Comparison of ENCODE assay signal across 8 cellular contexts in the genomic region with DNA sequence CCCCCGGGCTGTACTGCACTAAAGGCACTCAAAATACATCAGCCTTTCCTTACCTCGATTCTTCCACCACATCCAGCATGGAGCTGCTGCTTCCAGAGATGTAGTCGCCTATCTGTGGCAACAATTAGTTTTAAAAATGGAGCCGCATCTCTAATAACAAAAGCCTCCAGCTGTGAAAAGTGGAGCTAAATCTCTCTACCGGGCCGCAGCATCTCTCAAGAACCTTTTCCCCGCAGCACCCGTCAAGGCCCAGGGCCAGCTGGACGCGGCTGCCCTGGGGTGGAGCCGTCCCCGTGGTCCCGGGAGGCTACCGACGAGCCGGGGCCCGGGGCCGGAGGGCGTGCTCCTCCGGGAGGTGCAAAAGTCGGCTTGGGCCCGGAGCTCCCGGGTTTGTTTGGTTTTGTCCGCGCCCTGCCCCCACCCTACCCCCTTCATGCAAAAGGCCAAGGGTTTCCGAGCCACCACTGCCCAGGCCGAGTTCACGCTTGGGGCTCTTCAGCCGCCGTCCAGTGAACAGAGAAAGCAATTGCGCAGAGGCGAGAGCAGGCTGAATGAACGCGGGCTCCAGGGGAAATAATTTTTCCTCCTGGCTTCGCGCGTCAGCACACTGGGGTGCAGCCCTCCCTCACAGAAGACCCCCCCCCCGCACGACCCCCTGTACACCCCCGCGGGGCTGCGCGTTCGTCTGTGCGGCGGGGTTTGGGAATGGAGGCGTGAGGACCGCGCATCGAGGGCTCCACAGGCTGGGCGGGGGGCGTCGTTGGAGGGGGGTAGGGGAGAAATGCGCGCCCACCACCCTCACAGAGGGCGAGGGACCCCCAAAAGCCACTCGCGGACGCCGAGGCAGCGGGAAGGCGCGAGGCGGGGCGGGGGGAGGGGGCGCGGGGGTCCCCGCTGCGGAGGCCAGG. TPM values are rescaled to one million over a fixed set of nuclear protein-coding genes. Genes with fewer than 3 reads are reported as not detected.
DNase-seq lines count a peak whose midpoint lies in the region; ATAC-seq and TF ChIP-seq lines count a peak whose summit lies in the region.

No MANE protein-coding gene starts in this region.

- BruUV-seq in mammary epithelial cell (replicated peaks; lab: Mats Ljungman, UMichigan), result no TSS peak

- dilution Hi-C loops in mammary epithelial cell (cut with HindIII; ENCODE audit: low sequenced_read_pairs), result no loop called here

- no peaks in the 10 kb centered on the region for H3K9me3 ChIP-seq in mammary epithelial cell (replicated peaks; ENCODE audit: insufficient read depth, low read length)
- no peaks in the 10 kb centered on the region for H3K9me3 ChIP-seq in liver (ENCODE audit: control insufficient read depth in 4 of 4, low read length in 3 of 4)

- peak overlapping the region; percentile 15 to 44 (median 34) for H3K4me3 ChIP-seq in mammary epithelial cell (replicated peaks in 1 of 3; ENCODE audit: insufficient read depth in 1 of 3, low read depth in 2 of 3, low read length in 3 of 3)
- peak overlapping the region in 2 of 3 donors; percentile 56 to 82 for H3K4me3 ChIP-seq in liver (ENCODE audit: low read depth in 1 of 3, low read length in 3 of 3)

- H3K9me3 Mint-ChIP-seq in activated T-cell treated with anti-CD3 and anti-CD28 coated beads, Interleukin-2, amount 50 U/mL, for 24 hours, result no peaks in the 10 kb centered on the region
- H3K9me3 Mint-ChIP-seq in type B pancreatic cell, result no peaks in the 10 kb centered on the region

- H3K36me3 ChIP-seq in mammary epithelial cell (ENCODE audit: insufficient read depth, low read length) (no peaks in the 10 kb centered on the region), liver (ENCODE audit: control insufficient read depth in 4 of 4, insufficient read depth in 3 of 4, low read depth in 1 of 4, low read length in 3 of 4) (no peaks in the 10 kb centered on the region)

- H3K27me3 ChIP-seq in mammary epithelial cell (ENCODE audit: insufficient read depth, low read length), result peaks cover 19% of the 10 kb centered on the region
- H3K27me3 ChIP-seq in liver (ENCODE audit: control insufficient read depth in 4 of 4, insufficient read depth in 4 of 4, low read length in 3 of 4), result no peaks in the 10 kb centered on the region

- H3K79me2 ChIP-seq in mammary epithelial cell (ENCODE audit: insufficient read depth, low read length), result no peaks in the 10 kb centered on the region

- peak overlapping the region; percentile 27 for H3K4me3 Mint-ChIP-seq in activated T-cell treated with anti-CD3 and anti-CD28 coated beads, Interleukin-2, amount 50 U/mL, for 24 hours
- H3K4me3 Mint-ChIP-seq in type B pancreatic cell, result peak overlapping the region; percentile 80

- no peak overlapping the region for H3K27ac Mint-ChIP-seq in activated T-cell treated with anti-CD3 and anti-CD28 coated beads, Interleukin-2, amount 50 U/mL, for 24 hours
- H3K27ac Mint-ChIP-seq in type B pancreatic cell, result no peak overlapping the region

- ATAC-seq in GM21447 (IDR thresholded peaks at IDR 0.05; ENCODE audit: unreplicated experiment) (no peak), GM21717 (IDR thresholded peaks at IDR 0.05; ENCODE audit: unreplicated experiment) (no peak)

- no peak overlapping the region for H3K27ac ChIP-seq in mammary epithelial cell (ENCODE audit: insufficient read depth, low read depth, low read length)
- H3K27ac ChIP-seq in liver (ENCODE audit: low read depth in 1 of 2, low read length in 2 of 2), result peak overlapping the region; percentile 65 to 73

- peaks cover 15% of the 10 kb centered on the region for H3K4me1 Mint-ChIP-seq in activated T-cell treated with anti-CD3 and anti-CD28 coated beads, Interleukin-2, amount 50 U/mL, for 24 hours (ENCODE audit: low read depth)
- H3K4me1 Mint-ChIP-seq in type B pancreatic cell (ENCODE audit: unreplicated experiment), result no peaks in the 10 kb centered on the region

- TF ChIP-seq RAD21 in liver (IDR thresholded peaks at IDR 0.05), result peak in 1 of 2 donors; percentile 61

- in situ Hi-C loops in mammary epithelial cell (cut with MboI; ENCODE audit: low sequenced_read_pairs in 2 of 2), result loop anchor here in 1 of 2 donors (25.0 kb wide), 1 partner anchor 154 kb away; no protein-coding TSS in a partner anchor

- CTCF ChIA-PET in mammary epithelial cell (lab: Charles Lee; ENCODE audit: low non-redundant PET), result no interaction called here

- peaks cover 68% of the 10 kb centered on the region for H3K27me3 Mint-ChIP-seq in activated T-cell treated with anti-CD3 and anti-CD28 coated beads, Interleukin-2, amount 50 U/mL, for 24 hours
- peaks cover 49% of the 10 kb centered on the region for H3K27me3 Mint-ChIP-seq in type B pancreatic cell

- H3K9ac ChIP-seq in mammary epithelial cell (ENCODE audit: insufficient read depth, low read length), result no peak overlapping the region
- H3K9ac ChIP-seq in liver (ENCODE audit: low read depth in 1 of 2, low read length in 2 of 2), result no peak overlapping the region

- DNase-seq in activated T-cell treated with anti-CD3 and anti-CD28 coated beads, Interleukin-2, amount 50 U/mL, for 24 hours, result no peak
- DNase-seq in activated T-cell treated with anti-CD3 and anti-CD28 coated beads for 4 hours (no peak), mammary epithelial cell (no peak), type B pancreatic cell (ENCODE audit: extremely low spot score, unreplicated experiment) (no peak), NCI-H2227 treated with DMSO at 0.1 percent for 48 hours (lab: John Stamatoyannopoulos, UW) (no peak)

- H3K36me3 Mint-ChIP-seq in activated T-cell treated with anti-CD3 and anti-CD28 coated beads, Interleukin-2, amount 50 U/mL, for 24 hours (ENCODE audit: low read depth), result no peaks in the 10 kb centered on the region
- no peaks in the 10 kb centered on the region for H3K36me3 Mint-ChIP-seq in type B pancreatic cell

- no peak for TF ChIP-seq CTCF in mammary epithelial cell (conservative IDR thresholded peaks at IDR 0.05 in 1 of 2, IDR thresholded peaks at IDR 0.05 in 1 of 2; ENCODE audit: extremely low read depth in 1 of 2, insufficient read depth in 1 of 2, low read depth in 1 of 2, low read length in 2 of 2)
- TF ChIP-seq CTCF in liver (IDR thresholded peaks at IDR 0.05; ENCODE audit: low read depth, low read length, missing input control), result no peak
- no peak for TF ChIP-seq CTCF in type B pancreatic cell (conservative IDR thresholded peaks at IDR 0.05)

- H2AFZ ChIP-seq in mammary epithelial cell (ENCODE audit: low read depth, low read length), result peak overlapping the region; percentile 64

- H3K4me1 ChIP-seq in mammary epithelial cell (ENCODE audit: insufficient read depth, low read length) (peaks cover 6% of the 10 kb centered on the region), liver (ENCODE audit: control insufficient read depth in 4 of 4, insufficient read depth in 4 of 4, low read length in 3 of 4) (peaks cover 4 to 15% (median 6%) of the 10 kb centered on the region in 4 donors)

- H3K4me2 ChIP-seq in mammary epithelial cell (ENCODE audit: insufficient read depth, low read depth, low read length), result peak overlapping the region; percentile 68

- intact Hi-C loops in mammary epithelial cell (cut with micrococcal nuclease), result loop anchor here (1.0 to 5.0 kb wide), 2 partner anchors 151 to 203 kb away; no protein-coding TSS in a partner anchor

- H4K20me1 ChIP-seq in mammary epithelial cell (ENCODE audit: insufficient read depth, low read length), result no peaks in the 10 kb centered on the region

- 2% methylated on average over 31 of the region's 69 CpGs for WGBS in mammary epithelial cell (ENCODE audit: low coverage, missing lambda C conversion rate)
- 3% methylated on average over 69 of the region's 69 CpGs for WGBS in liver

TF ChIP-seq in liver, 16 proteins besides CTCF, POLR2A, EP300 and RAD21 (continues in another document):
- no peak for TF ChIP-seq FOXA1 (IDR thresholded peaks at IDR 0.05)
- no peak for TF ChIP-seq EGR1 (IDR thresholded peaks at IDR 0.05; ENCODE audit: low read depth in 2 of 2)
- no peak for TF ChIP-seq FOXA2 (IDR thresholded peaks at IDR 0.05)
- TF ChIP-seq HNF4A (conservative IDR thresholded peaks at IDR 0.05), result peak; percentile 56 to 59
- peak; percentile 51 for TF ChIP-seq HNF4G (IDR thresholded peaks at IDR 0.05)
- TF ChIP-seq, protein P1, sequence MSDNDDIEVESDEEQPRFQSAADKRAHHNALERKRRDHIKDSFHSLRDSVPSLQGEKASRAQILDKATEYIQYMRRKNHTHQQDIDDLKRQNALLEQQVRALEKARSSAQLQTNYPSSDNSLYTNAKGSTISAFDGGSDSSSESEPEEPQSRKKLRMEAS (IDR thresholded peaks at IDR 0.05), result no peak
- TF ChIP-seq, protein P2, sequence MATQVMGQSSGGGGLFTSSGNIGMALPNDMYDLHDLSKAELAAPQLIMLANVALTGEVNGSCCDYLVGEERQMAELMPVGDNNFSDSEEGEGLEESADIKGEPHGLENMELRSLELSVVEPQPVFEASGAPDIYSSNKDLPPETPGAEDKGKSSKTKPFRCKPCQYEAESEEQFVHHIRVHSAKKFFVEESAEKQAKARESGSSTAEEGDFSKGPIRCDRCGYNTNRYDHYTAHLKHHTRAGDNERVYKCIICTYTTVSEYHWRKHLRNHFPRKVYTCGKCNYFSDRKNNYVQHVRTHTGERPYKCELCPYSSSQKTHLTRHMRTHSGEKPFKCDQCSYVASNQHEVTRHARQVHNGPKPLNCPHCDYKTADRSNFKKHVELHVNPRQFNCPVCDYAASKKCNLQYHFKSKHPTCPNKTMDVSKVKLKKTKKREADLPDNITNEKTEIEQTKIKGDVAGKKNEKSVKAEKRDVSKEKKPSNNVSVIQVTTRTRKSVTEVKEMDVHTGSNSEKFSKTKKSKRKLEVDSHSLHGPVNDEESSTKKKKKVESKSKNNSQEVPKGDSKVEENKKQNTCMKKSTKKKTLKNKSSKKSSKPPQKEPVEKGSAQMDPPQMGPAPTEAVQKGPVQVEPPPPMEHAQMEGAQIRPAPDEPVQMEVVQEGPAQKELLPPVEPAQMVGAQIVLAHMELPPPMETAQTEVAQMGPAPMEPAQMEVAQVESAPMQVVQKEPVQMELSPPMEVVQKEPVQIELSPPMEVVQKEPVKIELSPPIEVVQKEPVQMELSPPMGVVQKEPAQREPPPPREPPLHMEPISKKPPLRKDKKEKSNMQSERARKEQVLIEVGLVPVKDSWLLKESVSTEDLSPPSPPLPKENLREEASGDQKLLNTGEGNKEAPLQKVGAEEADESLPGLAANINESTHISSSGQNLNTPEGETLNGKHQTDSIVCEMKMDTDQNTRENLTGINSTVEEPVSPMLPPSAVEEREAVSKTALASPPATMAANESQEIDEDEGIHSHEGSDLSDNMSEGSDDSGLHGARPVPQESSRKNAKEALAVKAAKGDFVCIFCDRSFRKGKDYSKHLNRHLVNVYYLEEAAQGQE (IDR thresholded peaks at IDR 0.05), result peak; percentile 41
- no peak for TF ChIP-seq NR2F2 (IDR thresholded peaks at IDR 0.05)
- peak; percentile 38 for TF ChIP-seq YY1 (IDR thresholded peaks at IDR 0.05)
- TF ChIP-seq, protein P3, sequence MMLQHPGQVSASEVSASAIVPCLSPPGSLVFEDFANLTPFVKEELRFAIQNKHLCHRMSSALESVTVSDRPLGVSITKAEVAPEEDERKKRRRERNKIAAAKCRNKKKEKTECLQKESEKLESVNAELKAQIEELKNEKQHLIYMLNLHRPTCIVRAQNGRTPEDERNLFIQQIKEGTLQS (IDR thresholded peaks at IDR 0.05), result no peak

RNA-seq across cellular contexts. Expression of a gene that starts 0.6 kb away (rescaled TPM):
- 1 to 10 TPM; 1.7 to 2.0 TPM for total RNA-seq in mammary epithelial cell
- 1.2 TPM for polyA plus RNA-seq in mammary epithelial cell
- polyA minus RNA-seq in mammary epithelial cell, result 2.7 TPM
- total RNA-seq in liver, result 10 to 100 TPM in 1 of 2 donors, 1 to 10 TPM in 1; 3.7 to 13.1 TPM
- 1 to 10 TPM; 1.2 to 2.3 TPM for polyA plus RNA-seq in liver
- 3.6 and 6.5 TPM in 2 replicates for total RNA-seq in type B pancreatic cell (ENCODE audit: low replicate concordance)
